Comparison of ENCODE assay signal across 1 cellular context in the genomic region with DNA sequence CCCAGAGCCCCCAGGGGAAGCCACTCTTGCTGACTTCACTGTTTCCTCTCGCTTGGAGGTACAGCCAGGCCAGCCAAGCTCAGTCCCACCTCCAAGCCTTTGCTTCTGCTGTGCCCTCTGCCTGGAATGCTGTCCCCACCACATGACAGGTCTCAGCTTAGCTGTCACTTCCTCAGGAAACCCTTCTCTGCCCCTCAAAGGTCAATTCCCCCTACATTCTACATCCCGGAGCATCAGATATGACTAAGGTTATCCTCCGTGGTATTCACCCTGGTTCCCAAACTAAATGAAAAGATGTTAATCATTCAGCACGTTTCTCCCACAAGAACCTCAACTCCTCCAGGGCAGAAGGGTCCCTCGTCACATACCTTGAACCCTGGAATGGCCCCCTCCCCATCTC.
TF ChIP-seq lines count a peak whose summit lies in the region.

No MANE protein-coding gene starts in this region.

TF ChIP-seq in GM23338, 12 proteins besides CTCF, POLR2A, EP300 and RAD21 (continued from another document):
- TF ChIP-seq ZNF462 (CRISPR knock-in tag; IDR thresholded peaks at IDR 0.05) (no peak), JUNB (IDR thresholded peaks at IDR 0.05; ENCODE audit: unreplicated experiment) (no peak), CREB1 (CRISPR knock-in tag; IDR thresholded peaks at IDR 0.05; ENCODE audit: low read depth) (no peak), ZNF331 (CRISPR knock-in tag; IDR thresholded peaks at IDR 0.05; ENCODE audit: low read depth) (no peak), EZH2phosphoT487 (IDR thresholded peaks at IDR 0.05; ENCODE audit: unreplicated experiment) (no peak), STAT1 (IDR thresholded peaks at IDR 0.05; ENCODE audit: unreplicated experiment) (no peak), POLR2AphosphoS5 (IDR thresholded peaks at IDR 0.05; ENCODE audit: low read depth) (no peak)
- TF ChIP-seq, protein P1, sequence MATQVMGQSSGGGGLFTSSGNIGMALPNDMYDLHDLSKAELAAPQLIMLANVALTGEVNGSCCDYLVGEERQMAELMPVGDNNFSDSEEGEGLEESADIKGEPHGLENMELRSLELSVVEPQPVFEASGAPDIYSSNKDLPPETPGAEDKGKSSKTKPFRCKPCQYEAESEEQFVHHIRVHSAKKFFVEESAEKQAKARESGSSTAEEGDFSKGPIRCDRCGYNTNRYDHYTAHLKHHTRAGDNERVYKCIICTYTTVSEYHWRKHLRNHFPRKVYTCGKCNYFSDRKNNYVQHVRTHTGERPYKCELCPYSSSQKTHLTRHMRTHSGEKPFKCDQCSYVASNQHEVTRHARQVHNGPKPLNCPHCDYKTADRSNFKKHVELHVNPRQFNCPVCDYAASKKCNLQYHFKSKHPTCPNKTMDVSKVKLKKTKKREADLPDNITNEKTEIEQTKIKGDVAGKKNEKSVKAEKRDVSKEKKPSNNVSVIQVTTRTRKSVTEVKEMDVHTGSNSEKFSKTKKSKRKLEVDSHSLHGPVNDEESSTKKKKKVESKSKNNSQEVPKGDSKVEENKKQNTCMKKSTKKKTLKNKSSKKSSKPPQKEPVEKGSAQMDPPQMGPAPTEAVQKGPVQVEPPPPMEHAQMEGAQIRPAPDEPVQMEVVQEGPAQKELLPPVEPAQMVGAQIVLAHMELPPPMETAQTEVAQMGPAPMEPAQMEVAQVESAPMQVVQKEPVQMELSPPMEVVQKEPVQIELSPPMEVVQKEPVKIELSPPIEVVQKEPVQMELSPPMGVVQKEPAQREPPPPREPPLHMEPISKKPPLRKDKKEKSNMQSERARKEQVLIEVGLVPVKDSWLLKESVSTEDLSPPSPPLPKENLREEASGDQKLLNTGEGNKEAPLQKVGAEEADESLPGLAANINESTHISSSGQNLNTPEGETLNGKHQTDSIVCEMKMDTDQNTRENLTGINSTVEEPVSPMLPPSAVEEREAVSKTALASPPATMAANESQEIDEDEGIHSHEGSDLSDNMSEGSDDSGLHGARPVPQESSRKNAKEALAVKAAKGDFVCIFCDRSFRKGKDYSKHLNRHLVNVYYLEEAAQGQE (IDR thresholded peaks at IDR 0.05; ENCODE audit: unreplicated experiment): no peak
TF ChIP-seq in GM23338: peak in this region for 0.
